Comparison of ENCODE assay signal across 9 cellular contexts in genomic region chr11:66068923-66069714, GRCh38. TPM values are rescaled to one million over a fixed set of nuclear protein-coding genes. Genes with fewer than 3 reads are reported as not detected.
DNase-seq lines count a peak whose midpoint lies in the region; ATAC-seq and TF ChIP-seq lines count a peak whose summit lies in the region.
"Had no signal": no experiment of that assay in that cellular context is flagged by ENCODE, and none has a peak within 500 bp of the region (broad histone marks: within the 10 kb centered on the region; RNA-seq: fewer than 3 reads in every experiment).

No MANE protein-coding gene starts in this region.

- no peaks in the 10 kb centered on the region for H3K9me3 Mint-ChIP-seq in CD8-positive, alpha-beta T cell
- no peaks in the 10 kb centered on the region for H3K9me3 Mint-ChIP-seq in activated naive CD4-positive, alpha-beta T cell treated with anti-CD3 and anti-CD28 coated beads, Interleukin-2, amount 50 U/mL, for 24 hours

- peak; percentile 14 for ATAC-seq in CD8-positive, alpha-beta T cell
- ATAC-seq in GM21528 (IDR thresholded peaks at IDR 0.05; ENCODE audit: low FRiP score, unreplicated experiment) (peak; percentile 33), omental fat pad (ENCODE audit: low FRiP score) (peak; percentile 13), GM18505 (IDR thresholded peaks at IDR 0.05; ENCODE audit: unreplicated experiment) (no peak)

- peak overlapping the region; percentile 90 for H3K4me3 Mint-ChIP-seq in CD8-positive, alpha-beta T cell
- peak overlapping the region; percentile 90 for H3K4me3 Mint-ChIP-seq in activated naive CD4-positive, alpha-beta T cell treated with anti-CD3 and anti-CD28 coated beads, Interleukin-2, amount 50 U/mL, for 24 hours

- no peaks in the 10 kb centered on the region for H3K27me3 Mint-ChIP-seq in CD8-positive, alpha-beta T cell (ENCODE audit: low read depth)
- H3K27me3 Mint-ChIP-seq in activated naive CD4-positive, alpha-beta T cell treated with anti-CD3 and anti-CD28 coated beads, Interleukin-2, amount 50 U/mL, for 24 hours: no peaks in the 10 kb centered on the region

- CTCF ChIA-PET in CD8-positive, alpha-beta T cell (lab: Charles Lee): interaction anchor here (0.6 to 6.8 kb wide), 43 partner anchors 8 to 320 kb away, joined by 3 to 107 read pairs (median 4); partner anchors contain the start of genes SF3B2 and YIF1A

- peaks cover 36% of the 10 kb centered on the region for H3K4me1 ChIP-seq in CD8-positive, alpha-beta T cell (ENCODE audit: insufficient read depth, low read length)

- no peak for TF ChIP-seq POLR2A in GM18505 (IDR thresholded peaks at IDR 0.05; ENCODE audit: borderline replicate concordance, extremely low read depth, insufficient read depth, insufficient read length)

- peak overlapping the region; percentile 49 for H3K27ac ChIP-seq in CD8-positive, alpha-beta T cell (ENCODE audit: low read depth, low read length)

- no peaks in the 10 kb centered on the region for H3K9me3 ChIP-seq in CD8-positive, alpha-beta T cell (ENCODE audit: low read length)

- DNase-seq in CD8-positive, alpha-beta T cell: peak in 4 of 7 experiments; percentile 43 to 63 (median 54)
- DNase-seq in NCI-H2171 treated with DMSO at 0.1 percent for 48 hours (lab: John Stamatoyannopoulos, UW): peak; percentile 77
- DNase-seq in globus pallidus (ENCODE audit: low spot score): peak; percentile 54
- no peak for DNase-seq in omental fat pad (ENCODE audit: low spot score)
- DNase-seq in retina: no peak

- intact Hi-C loops in CD8-positive, alpha-beta T cell (cut with DNase I, micrococcal nuclease): loop anchor here (1.0 to 5.0 kb wide), 4 partner anchors 32 to 67 kb away; partner anchors contain the start of genes BANF1 (in 1 of the 2) and EIF1AD (in 1 of the 2)

- peak overlapping the region; percentile 52 for H3K4me3 ChIP-seq in CD8-positive, alpha-beta T cell (ENCODE audit: low read depth, low read length)

- peaks cover 34% of the 10 kb centered on the region for H3K36me3 ChIP-seq in CD8-positive, alpha-beta T cell (ENCODE audit: insufficient read depth, low read length)

- no peaks in the 10 kb centered on the region for H3K27me3 ChIP-seq in CD8-positive, alpha-beta T cell (ENCODE audit: insufficient read depth, low read length)

- POLR2A ChIA-PET in CD8-positive, alpha-beta T cell (lab: Charles Lee): interaction anchor here (0.5 to 4.1 kb wide), 11 partner anchors 10 to 579 kb away, joined by 3 to 43 read pairs (median 5); partner anchors contain the start of gene SF3B2

- peak overlapping the region; percentile 95 for H3K27ac Mint-ChIP-seq in CD8-positive, alpha-beta T cell
- peak overlapping the region; percentile 89 for H3K27ac Mint-ChIP-seq in activated naive CD4-positive, alpha-beta T cell treated with anti-CD3 and anti-CD28 coated beads, Interleukin-2, amount 50 U/mL, for 24 hours

- H3K36me3 Mint-ChIP-seq in CD8-positive, alpha-beta T cell: peaks cover 73% of the 10 kb centered on the region
- peaks cover 25% of the 10 kb centered on the region for H3K36me3 Mint-ChIP-seq in activated naive CD4-positive, alpha-beta T cell treated with anti-CD3 and anti-CD28 coated beads, Interleukin-2, amount 50 U/mL, for 24 hours

- H3K4me1 Mint-ChIP-seq in CD8-positive, alpha-beta T cell (ENCODE audit: low read depth): peaks cover 63% of the 10 kb centered on the region
- peaks cover 70% of the 10 kb centered on the region for H3K4me1 Mint-ChIP-seq in activated naive CD4-positive, alpha-beta T cell treated with anti-CD3 and anti-CD28 coated beads, Interleukin-2, amount 50 U/mL, for 24 hours

- no peak for TF ChIP-seq CTCF in CD8-positive, alpha-beta T cell (IDR thresholded peaks at IDR 0.05)
- no peak for TF ChIP-seq CTCF in omental fat pad (IDR thresholded peaks at IDR 0.05)

RNA-seq across cellular contexts. Expression of gene PACS1, which starts 1.0 kb away (rescaled TPM):
- 100 to 1,000 TPM; 161 to 176 TPM for total RNA-seq in CD8-positive, alpha-beta T cell
- total RNA-seq in omental fat pad: 10 to 100 TPM; 24.5 to 41.1 (median 38.0) TPM

RNA-seq across cellular contexts. Expression of gene SF3B2, which starts 17.0 kb away (rescaled TPM):
- total RNA-seq in CD8-positive, alpha-beta T cell: 100 to 1,000 TPM; 196 to 217 TPM
- total RNA-seq in omental fat pad: 100 to 1,000 TPM in 3 of 4 donors, 10 to 100 TPM in 1; 98.9 to 173 (median 140) TPM

RNA-seq across cellular contexts. Expression of gene GAL3ST3, which starts 20.2 kb away (rescaled TPM):
- not detected for total RNA-seq in CD8-positive, alpha-beta T cell
- total RNA-seq in omental fat pad: 1 to 10 TPM in 1 of 4 donors, under 1 TPM in 1, not detected in 2; 0.19 to 1.2 TPM
- total RNA-seq: T-helper 2 cell treated with Interferon-gamma antibody and Interleukin-4, amounts not matched to agents 100 ng/mL and 5 ng/mL, for 36 hours had no signal

RNA-seq across cellular contexts. Expression of gene CATSPER1, which starts 42.8 kb away (rescaled TPM):
- not detected for total RNA-seq in CD8-positive, alpha-beta T cell
- total RNA-seq in omental fat pad: under 1 TPM in 2 of 4 donors, not detected in 2; 0.24 to 0.69 TPM

RNA-seq across cellular contexts. Expression of gene CST6, which starts 57.3 kb away (rescaled TPM):
- total RNA-seq in CD8-positive, alpha-beta T cell: not detected
- total RNA-seq in omental fat pad: 1 to 10 TPM in 2 of 4 donors, not detected in 2; 1.6 to 6.2 TPM
- total RNA-seq: T-helper 2 cell treated with Interferon-gamma antibody and Interleukin-4, amounts not matched to agents 100 ng/mL and 5 ng/mL, for 36 hours had no signal

Comparison
In these comparisons a context has a peak if more than half of its experiments do, and no peak if none do; other contexts are left out.
1. DNase-seq: peak in CD8-positive, alpha-beta T cell (4 of 7), NCI-H2171 treated with DMSO at 0.1 percent for 48 hours (single experiment) and globus pallidus (single experiment); none in omental fat pad (single experiment) and retina (single experiment).